Comparison of ENCODE assay signal across 27 cellular contexts in the genomic region with DNA sequence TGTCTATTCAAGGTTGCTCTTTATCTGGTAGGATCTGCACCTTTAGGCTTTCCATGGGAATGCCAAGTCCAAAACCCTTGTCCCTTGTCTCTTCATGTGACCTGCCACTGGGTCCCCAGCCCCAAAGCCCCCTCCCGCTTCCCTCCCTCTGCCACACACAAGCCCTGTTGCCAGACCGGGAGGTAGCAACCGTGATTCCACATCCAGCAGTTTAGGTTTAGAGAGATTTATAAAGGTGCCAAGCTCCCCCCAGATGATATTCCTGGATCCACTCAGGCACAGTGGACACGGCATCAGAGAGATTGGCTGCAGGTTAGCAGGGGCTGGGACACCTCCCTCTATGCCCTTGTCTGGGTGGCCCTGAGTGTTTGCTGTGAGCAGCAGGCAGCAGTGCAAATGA.
DNase-seq lines count a peak whose midpoint lies in the region; ATAC-seq, FAIRE-seq and TF ChIP-seq lines count a peak whose summit lies in the region.
"Had no signal": no experiment of that assay in that cellular context is flagged by ENCODE, and none has a peak within 500 bp of the region (broad histone marks: within the 10 kb centered on the region; RNA-seq: fewer than 3 reads in every experiment).

No MANE protein-coding gene starts in this region.

- H3K9me2 ChIP-seq in SK-N-SH: no peaks in the 10 kb centered on the region
- H3K9me2 ChIP-seq in PC-3 (replicated peaks; ENCODE audit: low read length): no peaks in the 10 kb centered on the region

- H3K9me3 Mint-ChIP-seq in CD4-positive, alpha-beta memory T cell: peaks cover 0 to 12% (median 4%) of the 10 kb centered on the region in 8 donors
- H3K9me3 Mint-ChIP-seq: activated CD4-positive, alpha-beta T cell treated with anti-CD3 and anti-CD28 coated beads, Interleukin-2, amount 10 ng/mL, durations not matched to agents 24 days and 14 days; neural crest cell had no signal

- peak overlapping the region; percentile 41; the same call in 1 of the 2 replicates for H3K9ac ChIP-seq in SK-N-SH
- H3K9ac ChIP-seq in PC-3 (ENCODE audit: low read length): peak overlapping the region; percentile 100
- H3K9ac ChIP-seq in endothelial cell of umbilical vein (replicated peaks; ENCODE audit: extremely low read depth, insufficient read depth, low read length): no peak overlapping the region
- H3K9ac ChIP-seq in skeletal muscle satellite cell (ENCODE audit: low read depth, low read length): peak overlapping the region; percentile 54

- TF ChIP-seq POLR2A in endothelial cell of umbilical vein (IDR thresholded peaks at IDR 0.05; ENCODE audit: low read depth, low read length): no peak

- no peak overlapping the region for H3K4me3 Mint-ChIP-seq in CD4-positive, alpha-beta memory T cell
- H3K4me3 Mint-ChIP-seq: activated CD8-positive, alpha-beta memory T cell treated with anti-CD3 and anti-CD28 coated beads, Interleukin-2, amount 10 ng/mL, durations not matched to agents 7 days and 5 days; activated T-helper 1 cell treated with anti-CD3 and anti-CD28 coated beads, Interleukin-12 subunit alpha, Interleukin-12 subunit beta, Interleukin-2, Interleukin-4 antibody, amounts not matched to agents 30 ng/mL and 10 ng/mL and 1 ng/mL, durations not matched to agents 14 hours and 24 hours and 36 hours; central memory CD8-positive, alpha-beta T cell; neural crest cell had no signal

- dilution Hi-C loops in endothelial cell of umbilical vein (cut with MboI; ENCODE audit: extremely low pct_ligation_motif_present, low sequenced_read_pairs): no loop called here

- H3K36me3 Mint-ChIP-seq in CD4-positive, alpha-beta memory T cell: no peaks in the 10 kb centered on the region
- H3K36me3 Mint-ChIP-seq: activated CD8-positive, alpha-beta memory T cell treated with anti-CD3 and anti-CD28 coated beads, Interleukin-2, amount 10 ng/mL, durations not matched to agents 7 days and 5 days had no signal

- CTCF ChIA-PET in SK-N-SH (lab: Yijun Ruan, JAX): no interaction called here
- CTCF ChIA-PET in PC-3 (lab: Charles Lee): no interaction called here
- CTCF ChIA-PET in endothelial cell of umbilical vein (lab: Charles Lee): interaction anchor here (1.3 to 1.7 kb wide), 3 partner anchors 14 to 76 kb away, joined by 3 to 4 read pairs (median 3); no protein-coding TSS in a partner anchor
- CTCF ChIA-PET in CD4-positive, alpha-beta memory T cell (lab: Charles Lee; ENCODE audit: partially characterized antibody): no interaction called here

- peaks cover 0 to 2% of the 10 kb centered on the region in 2 donors for H3K27me3 Mint-ChIP-seq in CD4-positive, alpha-beta memory T cell
- H3K27me3 Mint-ChIP-seq: activated CD8-positive, alpha-beta memory T cell treated with anti-CD3 and anti-CD28 coated beads, Interleukin-2, amount 10 ng/mL, durations not matched to agents 7 days and 5 days; central memory CD8-positive, alpha-beta T cell had no signal

- TSS peak; percentile 73 for BruUV-seq in PC-3 (replicated peaks; lab: Mats Ljungman, UMichigan)
- no TSS peak for BruUV-seq in endothelial cell of umbilical vein (replicated peaks; lab: Mats Ljungman, UMichigan)

- peaks cover 20% of the 10 kb centered on the region for H3F3A ChIP-seq in SK-N-SH (replicated peaks; ENCODE audit: insufficient read depth)
- H3F3A ChIP-seq in PC-3 (ENCODE audit: low read length, unreplicated experiment): peaks cover 5% of the 10 kb centered on the region

- POLR2A ChIA-PET in SK-N-SH (lab: Yijun Ruan, JAX): no interaction called here
- POLR2A ChIA-PET in PC-3 (lab: Charles Lee; ENCODE audit: unreplicated experiment): interaction anchor here (0.7 to 1.4 kb wide), 4 partner anchors 17 to 157 kb away, joined by 3 to 6 read pairs (median 3); no protein-coding TSS in a partner anchor
- POLR2A ChIA-PET in endothelial cell of umbilical vein (lab: Charles Lee): no interaction called here
- POLR2A ChIA-PET in CD4-positive, alpha-beta memory T cell (lab: Charles Lee; ENCODE audit: partially characterized antibody): no interaction called here

- peaks cover 0 to 5% (median 0%) of the 10 kb centered on the region in 4 donors for H3K4me1 Mint-ChIP-seq in CD4-positive, alpha-beta memory T cell
- H3K4me1 Mint-ChIP-seq: central memory CD8-positive, alpha-beta T cell had no signal

- no peak overlapping the region for H3K27ac Mint-ChIP-seq in CD4-positive, alpha-beta memory T cell
- H3K27ac Mint-ChIP-seq: activated CD8-positive, alpha-beta memory T cell treated with anti-CD3 and anti-CD28 coated beads, Interleukin-2, amount 10 ng/mL, durations not matched to agents 7 days and 5 days had no signal

- no peaks in the 10 kb centered on the region for H3K36me3 ChIP-seq in SK-N-SH (replicated peaks in 1 of 2; ENCODE audit: control insufficient read depth in 1 of 2, insufficient read depth in 2 of 2, low read length in 1 of 2)
- H3K36me3 ChIP-seq in PC-3 (ENCODE audit: low read depth, low read length): no peaks in the 10 kb centered on the region
- no peaks in the 10 kb centered on the region for H3K36me3 ChIP-seq in endothelial cell of umbilical vein (ENCODE audit: control insufficient read depth in 2 of 2, extremely low read depth in 1 of 2, insufficient read depth in 2 of 2, low read length in 2 of 2)
- no peaks in the 10 kb centered on the region for H3K36me3 ChIP-seq in skeletal muscle satellite cell (ENCODE audit: insufficient read depth, low read length)
- no peaks in the 10 kb centered on the region for H3K36me3 ChIP-seq in CD4-positive, alpha-beta memory T cell (ENCODE audit: insufficient read depth, low read length)
- H3K36me3 ChIP-seq: right lobe of liver, transverse colon had no signal

- no peak for DNase-seq in SK-N-SH
- no peak for DNase-seq in PC-3
- DNase-seq in endothelial cell of umbilical vein (ENCODE audit: low read depth, low spot score): no peak
- DNase-seq in CD4-positive, alpha-beta memory T cell: no peak
- DNase-seq in stimulated activated CD4-positive, alpha-beta T cell treated with anti-CD3 and anti-CD28 coated beads, Interleukin-12 subunit alpha, Interleukin-12 subunit beta, amount 100 ng/mL, for 4 hours: no peak
- no peak for DNase-seq in HPDE6-E6E7 (ENCODE audit: extremely low spot score)
- DNase-seq: activated CD8-positive, alpha-beta memory T cell treated with anti-CD3 and anti-CD28 coated beads, Interleukin-2, amount 10 ng/mL, durations not matched to agents 7 days and 5 days; activated naive CD4-positive, alpha-beta T cell treated with anti-CD3 and anti-CD28 coated beads, Interleukin-2, amount 50 U/mL, for 16 hours; aorta; DMS79 treated with DMSO at 0.1 percent for 48 hours; dorsolateral prefrontal cortex; head of caudate nucleus; NCI-H1048; NCI-H2029 treated with DMSO at 0.1 percent for 48 hours; NCI-H345; NCI-H774; posterior cingulate gyrus; right lobe of liver; transverse colon had no signal

- H3K9me1 ChIP-seq in endothelial cell of umbilical vein (replicated peaks; ENCODE audit: control insufficient read depth, extremely low read depth, insufficient read depth, low read length): no peaks in the 10 kb centered on the region

- H4K20me1 ChIP-seq in SK-N-SH (ENCODE audit: insufficient read depth) (no peaks in the 10 kb centered on the region), PC-3 (ENCODE audit: low read length) (no peaks in the 10 kb centered on the region), endothelial cell of umbilical vein (replicated peaks; ENCODE audit: control insufficient read depth, extremely low read depth, insufficient read depth, low read length) (no peaks in the 10 kb centered on the region)

- 98% methylated on average over 4 of the region's 4 CpGs for WGBS in SK-N-SH (ENCODE audit: low lambda C conversion rate)

- TF ChIP-seq EP300 in SK-N-SH (IDR thresholded peaks at IDR 0.05; ENCODE audit: borderline replicate concordance in 1 of 2, low read depth in 1 of 2, low read length in 1 of 2): no peak

- ATAC-seq in SK-N-SH treated with all-trans-retinoic acid at 6 μM for 48 hours (no peak), PC-3 (peak; percentile 40)
- ATAC-seq: activated CD8-positive, alpha-beta memory T cell treated with anti-CD3 and anti-CD28 coated beads, Interleukin-2, amount 10 ng/mL, durations not matched to agents 7 days and 5 days; right lobe of liver had no signal

- H3K27me3 ChIP-seq in SK-N-SH (ENCODE audit: insufficient read depth) (no peaks in the 10 kb centered on the region), PC-3 (ENCODE audit: low read length) (no peaks in the 10 kb centered on the region), endothelial cell of umbilical vein (ENCODE audit: control insufficient read depth in 2 of 2, insufficient read depth in 2 of 2, low read length in 2 of 2) (no peaks in the 10 kb centered on the region), skeletal muscle satellite cell (ENCODE audit: control insufficient read depth, insufficient read depth, low read length) (no peaks in the 10 kb centered on the region)
- no peaks in the 10 kb centered on the region for H3K27me3 ChIP-seq in CD4-positive, alpha-beta memory T cell (ENCODE audit: insufficient read depth, low read length)
- H3K27me3 ChIP-seq: dorsolateral prefrontal cortex, right lobe of liver, transverse colon had no signal

- peak overlapping the region in 1 of 2 experiments; percentile 93; a peak in 2 of 4 replicates for H3K27ac ChIP-seq in SK-N-SH (ENCODE audit: low read depth in 2 of 2, low read length in 1 of 2)
- peak overlapping the region; percentile 100 for H3K27ac ChIP-seq in PC-3 (ENCODE audit: low read length)
- H3K27ac ChIP-seq in endothelial cell of umbilical vein (ENCODE audit: insufficient read depth, low read depth, low read length): no peak overlapping the region
- H3K27ac ChIP-seq in CD4-positive, alpha-beta memory T cell (ENCODE audit: low read depth, low read length): no peak overlapping the region
- H3K27ac ChIP-seq: 22Rv1, dorsolateral prefrontal cortex, right lobe of liver, transverse colon, VCaP had no signal

- H3K4me2 ChIP-seq in SK-N-SH (0 out of 2 replicates have a peak overlapping the region, but pooled peaks have one; percentile 12), PC-3 (ENCODE audit: low read length) (peak overlapping the region; percentile 49), endothelial cell of umbilical vein (ENCODE audit: insufficient read depth, low read length) (no peak overlapping the region), skeletal muscle satellite cell (ENCODE audit: low read length) (peak overlapping the region; percentile 10)

- intact Hi-C loops in PC-3 (cut with micrococcal nuclease) (loop anchor here (5.0 kb wide), 1 partner anchor 645 kb away; no protein-coding TSS in a partner anchor), endothelial cell of umbilical vein (cut with micrococcal nuclease) (no loop called here)
- intact Hi-C loops in CD4-positive, alpha-beta memory T cell (cut with micrococcal nuclease): no loop called here

- TF ChIP-seq CTCF in SK-N-SH (IDR thresholded peaks at IDR 0.05): no peak
- TF ChIP-seq CTCF in PC-3 (conservative IDR thresholded peaks at IDR 0.05; ENCODE audit: low read depth, low read length): no peak
- TF ChIP-seq CTCF in endothelial cell of umbilical vein (IDR thresholded peaks at IDR 0.05; ENCODE audit: extremely low read depth in 1 of 2, insufficient read depth in 1 of 2, low read depth in 1 of 2, low read length in 2 of 2): no peak

- H3K9me3 ChIP-seq in SK-N-SH (no peaks in the 10 kb centered on the region), PC-3 (ENCODE audit: low read length) (no peaks in the 10 kb centered on the region), endothelial cell of umbilical vein (replicated peaks; ENCODE audit: control insufficient read depth, insufficient read depth, low read length) (no peaks in the 10 kb centered on the region), skeletal muscle satellite cell (replicated peaks; ENCODE audit: low read length) (no peaks in the 10 kb centered on the region)
- H3K9me3 ChIP-seq in CD4-positive, alpha-beta memory T cell (ENCODE audit: control insufficient read depth in 1 of 2, low read length in 2 of 2): no peaks in the 10 kb centered on the region
- H3K9me3 ChIP-seq: right lobe of liver, transverse colon had no signal

- no peak for FAIRE-seq in endothelial cell of umbilical vein (lab: Jason Lieb, UNC)

- no peak overlapping the region for H3K4me3 ChIP-seq in SK-N-SH (ENCODE audit: low read depth in 2 of 2, low read length in 1 of 2)
- peak overlapping the region; percentile 44; the same call in 1 of the 2 replicates for H3K4me3 ChIP-seq in PC-3 (ENCODE audit: low read length)
- no peak overlapping the region for H3K4me3 ChIP-seq in endothelial cell of umbilical vein (replicated peaks in 1 of 3; ENCODE audit: insufficient read depth in 1 of 3, low read depth in 1 of 3, low read length in 3 of 3)
- no peak overlapping the region for H3K4me3 ChIP-seq in skeletal muscle satellite cell (ENCODE audit: low read length)
- H3K4me3 ChIP-seq in CD4-positive, alpha-beta memory T cell (ENCODE audit: low read length in 2 of 2): no peak overlapping the region
- H3K4me3 ChIP-seq: dorsolateral prefrontal cortex, right lobe of liver, transverse colon had no signal

- no peaks in the 10 kb centered on the region for H3K79me2 ChIP-seq in SK-N-SH (ENCODE audit: insufficient read depth)
- no peaks in the 10 kb centered on the region for H3K79me2 ChIP-seq in PC-3 (ENCODE audit: low read length)
- H3K79me2 ChIP-seq in endothelial cell of umbilical vein (ENCODE audit: control insufficient read depth, insufficient read depth, low read length): no peaks in the 10 kb centered on the region

- peak overlapping the region; percentile 52 for H2AFZ ChIP-seq in SK-N-SH (ENCODE audit: low read depth)
- H2AFZ ChIP-seq in PC-3 (ENCODE audit: low read length): no peak overlapping the region
- H2AFZ ChIP-seq in endothelial cell of umbilical vein (ENCODE audit: low read depth, low read length): peak overlapping the region; percentile 50

- TF ChIP-seq RAD21 in SK-N-SH (IDR thresholded peaks at IDR 0.05; ENCODE audit: low read length): no peak

- H3K4me1 ChIP-seq in SK-N-SH (ENCODE audit: control insufficient read depth in 1 of 2, insufficient read depth in 2 of 2, low read depth in 1 of 2, low read length in 1 of 2) (peaks cover 0 to 11% of the 10 kb centered on the region in 2 experiments; a peak in 1 of 4 replicates), PC-3 (ENCODE audit: insufficient read depth, low read length) (peaks cover 38% of the 10 kb centered on the region), endothelial cell of umbilical vein (ENCODE audit: control insufficient read depth, extremely low read depth, insufficient read depth, low read length) (peaks cover 10% of the 10 kb centered on the region), skeletal muscle satellite cell (ENCODE audit: control insufficient read depth, insufficient read depth, low read length) (peaks cover 25% of the 10 kb centered on the region)
- H3K4me1 ChIP-seq in CD4-positive, alpha-beta memory T cell (ENCODE audit: insufficient read depth, low read length): no peaks in the 10 kb centered on the region
- H3K4me1 ChIP-seq: right lobe of liver, transverse colon had no signal
